ENCODE assay signal across 8 cellular contexts in genomic region chr3:64224826-64225606, GRCh38. TPM values are rescaled to one million over a fixed set of nuclear protein-coding genes. Genes with fewer than 3 reads are reported as not detected.
A peak's percentile ranks its signal among the peaks of the same experiment; 100 is the strongest.
DNase-seq lines count a peak whose midpoint lies in the region; ATAC-seq and TF ChIP-seq lines count a peak whose summit lies in the region.

Gene PRICKLE2 (minus strand): TSS chr3:64225466. CDS start chr3:64198927, 26,539 bp downstream.

- H3K9ac ChIP-seq in mammary epithelial cell (ENCODE audit: insufficient read depth, low read length), result peak within 1 kb of the TSS; percentile 54

- no peaks in the 10 kb centered on the region for H3K36me3 ChIP-seq in mammary epithelial cell (ENCODE audit: insufficient read depth, low read length)

- H3K4me3 ChIP-seq in mammary epithelial cell (replicated peaks in 1 of 3; ENCODE audit: insufficient read depth in 1 of 3, low read depth in 2 of 3, low read length in 3 of 3) (peak within 1 kb of the TSS in 2 of 3 experiments; percentile 7 to 25), skeletal muscle cell (ENCODE audit: low read depth, low read length) (peak within 1 kb of the TSS; percentile 43)

- peaks cover 29% of the 10 kb centered on the region for H3K4me1 ChIP-seq in mammary epithelial cell (ENCODE audit: insufficient read depth, low read length)

- peak within 1 kb of the TSS; percentile 67 for H3K4me2 ChIP-seq in mammary epithelial cell (ENCODE audit: insufficient read depth, low read depth, low read length)

- peaks cover 99% of the 10 kb centered on the region for H3K79me2 ChIP-seq in mammary epithelial cell (ENCODE audit: insufficient read depth, low read length)

- TF ChIP-seq CTCF in GM20000 (IDR thresholded peaks at IDR 0.05; ENCODE audit: extremely low read depth, missing control alignments) (no peak), mammary epithelial cell (conservative IDR thresholded peaks at IDR 0.05 in 1 of 2, IDR thresholded peaks at IDR 0.05 in 1 of 2; ENCODE audit: extremely low read depth in 1 of 2, insufficient read depth in 1 of 2, low read depth in 1 of 2, low read length in 2 of 2) (peak; percentile 26 to 36)

- peak; percentile 95 for DNase-seq in Ammon's horn (ENCODE audit: low spot score)
- DNase-seq in GM20000 (ENCODE audit: low spot score), result peak; percentile 47
- DNase-seq in mammary epithelial cell, result peak; percentile 81
- peak; percentile 69 for DNase-seq in iPS-NIHi7 (ENCODE audit: extremely low spot score)
- peak; percentile 76 for DNase-seq in skeletal muscle cell (ENCODE audit: low read depth)
- no peak for DNase-seq in MV-4-11 (lab: John Stamatoyannopoulos, UW)
- no peak for DNase-seq in GDM1 (lab: John Stamatoyannopoulos, UW)

- WGBS in mammary epithelial cell (ENCODE audit: low coverage, missing lambda C conversion rate), result 13% methylated on average over 13 of the region's 13 CpGs

- no peaks in the 10 kb centered on the region for H4K20me1 ChIP-seq in mammary epithelial cell (ENCODE audit: insufficient read depth, low read length)

- in situ Hi-C loops in mammary epithelial cell (cut with MboI; ENCODE audit: low sequenced_read_pairs in 2 of 2), result loop anchor here in 1 of 2 donors (10.0 kb wide), 1 partner anchor 200 kb away; the partner anchor contains the start of gene PSMD6

- no peaks in the 10 kb centered on the region for H3K9me3 ChIP-seq in mammary epithelial cell (replicated peaks; ENCODE audit: insufficient read depth, low read length)

- ATAC-seq in HG03575 (IDR thresholded peaks at IDR 0.05; ENCODE audit: extremely low read depth, insufficient number of reproducible peaks, low FRiP score, unreplicated experiment), result peak; percentile 92

- H3K27ac ChIP-seq in mammary epithelial cell (ENCODE audit: insufficient read depth, low read depth, low read length), result peak within 1 kb of the TSS; percentile 62

- peak within 1 kb of the TSS; percentile 47 for H2AFZ ChIP-seq in mammary epithelial cell (ENCODE audit: low read depth, low read length)

- no TSS peak for BruUV-seq in mammary epithelial cell (replicated peaks; lab: Mats Ljungman, UMichigan)

- CTCF ChIA-PET in mammary epithelial cell (lab: Charles Lee; ENCODE audit: low non-redundant PET), result interaction anchor here (0.5 to 0.8 kb wide), 6 partner anchors 11 to 609 kb away, joined by 3 to 6 read pairs (median 4); no protein-coding TSS in a partner anchor

- intact Hi-C loops in mammary epithelial cell (cut with micrococcal nuclease), result loop anchor here (1.0 to 5.0 kb wide), 6 partner anchors 14 to 260 kb away; no protein-coding TSS in a partner anchor

- no peaks in the 10 kb centered on the region for H3K27me3 ChIP-seq in mammary epithelial cell (ENCODE audit: insufficient read depth, low read length)

- dilution Hi-C loops in mammary epithelial cell (cut with HindIII; ENCODE audit: low sequenced_read_pairs), result no loop called here

RNA-seq across cellular contexts. Expression of gene PRICKLE2, which starts in this region (rescaled TPM):
- 10 to 100 TPM; 23.2 to 50.5 TPM for total RNA-seq in mammary epithelial cell
- polyA plus RNA-seq in mammary epithelial cell, result 8.6 TPM
- 50.8 TPM for polyA minus RNA-seq in mammary epithelial cell

Comparison
In these comparisons a context has a peak if more than half of its experiments do, and no peak if none do; other contexts are left out.
1. DNase-seq: peak in Ammon's horn (single experiment), GM20000 (single experiment), mammary epithelial cell (single experiment), iPS-NIHi7 (single experiment) and skeletal muscle cell (single experiment); none in MV-4-11 (single experiment) and GDM1 (single experiment).